In genomic region chr14:105012171-105012985, GRCh38 we compare ENCODE assay signal across 10 cellular contexts. TPM values are rescaled to one million over a fixed set of nuclear protein-coding genes. Genes with fewer than 3 reads are reported as not detected.
A peak's percentile ranks its signal among the peaks of the same experiment; 100 is the strongest.
DNase-seq lines count a peak whose midpoint lies in the region; ATAC-seq, FAIRE-seq and TF ChIP-seq lines count a peak whose summit lies in the region.
"Had no signal": no experiment of that assay in that cellular context is flagged by ENCODE, and none has a peak within 500 bp of the region (broad histone marks: within the 10 kb centered on the region; RNA-seq: fewer than 3 reads in every experiment).

No MANE protein-coding gene starts in this region.

- no peaks in the 10 kb centered on the region for H3K9me3 Mint-ChIP-seq in stimulated activated effector memory CD8-positive, alpha-beta T cell treated with anti-CD3 and anti-CD28 coated beads, Interleukin-12 subunit alpha, Interleukin-12 subunit beta, amount 100 ng/mL, for 72 hours
- H3K9me3 Mint-ChIP-seq: stimulated activated naive B cell treated with anti-CD40 and anti-IgM and Interleukin-4, amounts not matched to agents 10 μg/mL and 1 μg/mL and 100 μg/mL, for 72 hours had no signal

- no peaks in the 10 kb centered on the region for H3K27me3 ChIP-seq in foreskin keratinocyte
- H3K27me3 ChIP-seq: ovary had no signal

- no peak for FAIRE-seq in H54 (lab: Jason Lieb, UNC)

- H3K27ac ChIP-seq in foreskin keratinocyte, result no peak overlapping the region
- H3K27ac ChIP-seq: ovary had no signal

- H3K4me1 ChIP-seq in foreskin keratinocyte, result peaks cover 29% of the 10 kb centered on the region

- H3K4me1 Mint-ChIP-seq in stimulated activated effector memory CD8-positive, alpha-beta T cell treated with anti-CD3 and anti-CD28 coated beads, Interleukin-12 subunit alpha, Interleukin-12 subunit beta, amount 100 ng/mL, for 72 hours, result peaks cover 54% of the 10 kb centered on the region

- H3K4me3 Mint-ChIP-seq in stimulated activated effector memory CD8-positive, alpha-beta T cell treated with anti-CD3 and anti-CD28 coated beads, Interleukin-12 subunit alpha, Interleukin-12 subunit beta, amount 100 ng/mL, for 72 hours, result no peak overlapping the region
- H3K4me3 Mint-ChIP-seq: stimulated activated naive B cell treated with anti-CD40 and anti-IgM and Interleukin-4, amounts not matched to agents 10 μg/mL and 1 μg/mL and 100 μg/mL, for 72 hours had no signal

- peak; percentile 54 for TF ChIP-seq CTCF in GM12864 (IDR thresholded peaks at IDR 0.05; ENCODE audit: low read depth, low read length, missing control alignments)
- peak; percentile 77 for TF ChIP-seq CTCF in foreskin keratinocyte (conservative IDR thresholded peaks at IDR 0.05)

- peak overlapping the region; percentile 88 for H3K27ac Mint-ChIP-seq in stimulated activated effector memory CD8-positive, alpha-beta T cell treated with anti-CD3 and anti-CD28 coated beads, Interleukin-12 subunit alpha, Interleukin-12 subunit beta, amount 100 ng/mL, for 72 hours

- TF ChIP-seq POLR2A in H54 (IDR thresholded peaks at IDR 0.05; ENCODE audit: low read depth, low read length), result no peak

- no peak overlapping the region for H3K4me3 ChIP-seq in GM12864 (ENCODE audit: low read depth, low read length)
- H3K4me3 ChIP-seq: ovary had no signal

- DNase-seq in GM12864 (ENCODE audit: low read depth) (no peak), foreskin keratinocyte (no peak), H4 (ENCODE audit: low spot score) (no peak), H54 (ENCODE audit: insufficient read length, low spot score) (no peak)
- DNase-seq in stimulated activated effector memory CD8-positive, alpha-beta T cell treated with anti-CD3 and anti-CD28 coated beads, Interleukin-12 subunit alpha, Interleukin-12 subunit beta, amount 100 ng/mL, for 72 hours (ENCODE audit: low spot score in 2 of 2), result no peak
- DNase-seq in effector CD8-positive, alpha-beta T cell (lab: John Stamatoyannopoulos, UW), result no peak
- DNase-seq: ovary; stimulated activated naive B cell treated with anti-CD40 and anti-IgM and Interleukin-4, amounts not matched to agents 10 μg/mL and 1 μg/mL and 100 μg/mL, for 72 hours had no signal

- peaks cover 86% of the 10 kb centered on the region for H3K36me3 Mint-ChIP-seq in stimulated activated effector memory CD8-positive, alpha-beta T cell treated with anti-CD3 and anti-CD28 coated beads, Interleukin-12 subunit alpha, Interleukin-12 subunit beta, amount 100 ng/mL, for 72 hours

- ATAC-seq in SK-N-SH treated with all-trans-retinoic acid at 6 μM for 48 hours, result peak; percentile 81
- peak; percentile 50 for ATAC-seq in foreskin keratinocyte
- ATAC-seq in stimulated activated effector memory CD8-positive, alpha-beta T cell treated with anti-CD3 and anti-CD28 coated beads, Interleukin-12 subunit alpha, Interleukin-12 subunit beta, amount 100 ng/mL, for 72 hours, result no peak
- ATAC-seq: stimulated activated naive B cell treated with anti-CD40 and anti-IgM and Interleukin-4, amounts not matched to agents 10 μg/mL and 1 μg/mL and 100 μg/mL, for 72 hours had no signal

TF ChIP-seq in SK-N-SH treated with all-trans-retinoic acid at 6 μM for 48 hours, 23 proteins besides CTCF, POLR2A, EP300 and RAD21:
- TF ChIP-seq ZNF70 (CRISPR knock-in tag; IDR thresholded peaks at IDR 0.05) (no peak), POU6F1 (CRISPR knock-in tag; IDR thresholded peaks at IDR 0.05; ENCODE audit: borderline replicate concordance, low read depth) (no peak), ARNTL (CRISPR knock-in tag; IDR thresholded peaks at IDR 0.05; ENCODE audit: borderline replicate concordance, low read depth) (no peak), RARB (CRISPR knock-in tag; IDR thresholded peaks at IDR 0.05) (no peak), PPARA (CRISPR knock-in tag; IDR thresholded peaks at IDR 0.05; ENCODE audit: borderline replicate concordance) (no peak), ZC3H10 (CRISPR knock-in tag; IDR thresholded peaks at IDR 0.05) (no peak), TCF4 (CRISPR knock-in tag; IDR thresholded peaks at IDR 0.05; ENCODE audit: borderline replicate concordance) (no peak)
- TF ChIP-seq, protein P1, sequence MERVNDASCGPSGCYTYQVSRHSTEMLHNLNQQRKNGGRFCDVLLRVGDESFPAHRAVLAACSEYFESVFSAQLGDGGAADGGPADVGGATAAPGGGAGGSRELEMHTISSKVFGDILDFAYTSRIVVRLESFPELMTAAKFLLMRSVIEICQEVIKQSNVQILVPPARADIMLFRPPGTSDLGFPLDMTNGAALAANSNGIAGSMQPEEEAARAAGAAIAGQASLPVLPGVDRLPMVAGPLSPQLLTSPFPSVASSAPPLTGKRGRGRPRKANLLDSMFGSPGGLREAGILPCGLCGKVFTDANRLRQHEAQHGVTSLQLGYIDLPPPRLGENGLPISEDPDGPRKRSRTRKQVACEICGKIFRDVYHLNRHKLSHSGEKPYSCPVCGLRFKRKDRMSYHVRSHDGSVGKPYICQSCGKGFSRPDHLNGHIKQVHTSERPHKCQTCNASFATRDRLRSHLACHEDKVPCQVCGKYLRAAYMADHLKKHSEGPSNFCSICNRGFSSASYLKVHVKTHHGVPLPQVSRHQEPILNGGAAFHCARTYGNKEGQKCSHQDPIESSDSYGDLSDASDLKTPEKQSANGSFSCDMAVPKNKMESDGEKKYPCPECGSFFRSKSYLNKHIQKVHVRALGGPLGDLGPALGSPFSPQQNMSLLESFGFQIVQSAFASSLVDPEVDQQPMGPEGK (CRISPR knock-in tag; IDR thresholded peaks at IDR 0.05; ENCODE audit: borderline replicate concordance), result no peak

RNA-seq across cellular contexts. Expression of gene CDCA4, which starts 8.5 kb away (rescaled TPM):
- total RNA-seq in foreskin keratinocyte, result 74.1 and 81.5 TPM in 2 replicates
- polyA plus RNA-seq in foreskin keratinocyte, result 70.3 TPM in 2 replicates
- total RNA-seq in H4 (2014; rRNA removed; shearing (Covaris generic)), result 42.8 and 46.1 TPM in 2 replicates

RNA-seq across cellular contexts. Expression of gene CLBA1, which starts 26.8 kb away (rescaled TPM):
- total RNA-seq in foreskin keratinocyte, result 7.4 and 8.3 TPM in 2 replicates
- polyA plus RNA-seq in foreskin keratinocyte, result 6.1 and 6.8 TPM in 2 replicates
- total RNA-seq in H4 (2014; rRNA removed; shearing (Covaris generic)), result 2.4 and 4.4 TPM in 2 replicates

RNA-seq across cellular contexts. Expression of gene AHNAK2, which starts 34.2 kb away (rescaled TPM):
- total RNA-seq in foreskin keratinocyte, result 183 and 225 TPM in 2 replicates
- 73.0 and 79.4 TPM in 2 replicates for polyA plus RNA-seq in foreskin keratinocyte
- 4.4 and 5.2 TPM in 2 replicates for total RNA-seq in H4 (2014; rRNA removed; shearing (Covaris generic))

RNA-seq across cellular contexts. Expression of gene GPR132, which starts 52.9 kb away (rescaled TPM):
- not detected in 2 replicates for total RNA-seq in foreskin keratinocyte
- not detected in 2 replicates for polyA plus RNA-seq in foreskin keratinocyte
- total RNA-seq in H4 (2014; rRNA removed; shearing (Covaris generic)), result 0.10 TPM in 1 of 2 replicates, not detected in the other
- total RNA-seq: M059J had no signal

Comparison
In these comparisons a context has a peak if more than half of its experiments do, and no peak if none do; other contexts are left out.
1. RNA of gene AHNAK2, which starts 34.2 kb away (total RNA-seq): 183 to 225 TPM in foreskin keratinocyte; 4.4 to 5.2 TPM in H4; every median in the first group is over 10 times any median in the second.